21 cellular contexts compared by ENCODE assay signal in genomic region chr16:79165541-79165940, GRCh38.
DNase-seq lines count a peak whose midpoint lies in the region; ATAC-seq and TF ChIP-seq lines count a peak whose summit lies in the region.
"Had no signal": no experiment of that assay in that cellular context is flagged by ENCODE, and none has a peak within 500 bp of the region (broad histone marks: within the 10 kb centered on the region; RNA-seq: fewer than 3 reads in every experiment).

No MANE protein-coding gene starts in this region.

- no peaks in the 10 kb centered on the region for H3K36me3 ChIP-seq in BLaER1 treated with 17β-estradiol and CSF1 and Interleukin-3, amounts not matched to agents 10 nM and 100 nM
- H3K36me3 ChIP-seq in stomach (no peaks in the 10 kb centered on the region), GM23338 (ENCODE audit: insufficient read depth) (no peaks in the 10 kb centered on the region; the same call in 1 of the 2 replicates)

- H3K27me3 Mint-ChIP-seq in nephron progenitor cell (ENCODE audit: low read depth, poor library complexity): peaks cover 4% of the 10 kb centered on the region
- no peaks in the 10 kb centered on the region for H3K27me3 Mint-ChIP-seq in GM23338 (ENCODE audit: insufficient read depth, low read depth, poor library complexity)
- no peaks in the 10 kb centered on the region for H3K27me3 Mint-ChIP-seq in activated naive CD4-positive, alpha-beta T cell treated with anti-CD3 and anti-CD28 coated beads for 36 hours (ENCODE audit: low read depth)
- H3K27me3 Mint-ChIP-seq in HFFc6 (ENCODE audit: insufficient read depth): no peaks in the 10 kb centered on the region; the same call in 1 of the 2 replicates
- H3K27me3 Mint-ChIP-seq: CD4-positive, CD25-positive, alpha-beta regulatory T cell had no signal

- WGBS in stomach, 5 donors: 73 to 84% (median 74%) methylated on average over 9 of the region's 9 CpGs

- peaks cover 47 to 70% (median 62%) of the 10 kb centered on the region in 10 experiments for H3K4me1 ChIP-seq in BLaER1 treated with 17β-estradiol and CSF1 and Interleukin-3, amounts not matched to agents 10 nM and 100 nM
- H3K4me1 ChIP-seq in stomach (peaks cover 0 to 33% (median 5%) of the 10 kb centered on the region in 4 donors), GM23338 (ENCODE audit: insufficient read depth) (peaks cover 17% of the 10 kb centered on the region)

- H3K9me3 Mint-ChIP-seq in nephron progenitor cell: peaks cover 13% of the 10 kb centered on the region
- peaks cover 15% of the 10 kb centered on the region for H3K9me3 Mint-ChIP-seq in GM23338
- H3K9me3 Mint-ChIP-seq in activated naive CD4-positive, alpha-beta T cell treated with anti-CD3 and anti-CD28 coated beads for 36 hours: peaks cover 10% of the 10 kb centered on the region
- peaks cover 38% of the 10 kb centered on the region for H3K9me3 Mint-ChIP-seq in HFFc6

- peaks cover 13% of the 10 kb centered on the region for H3K9me2 ChIP-seq in GM23338 (ENCODE audit: insufficient read depth)

- no peak for TF ChIP-seq CTCF in VCaP (conservative IDR thresholded peaks at IDR 0.05)
- TF ChIP-seq CTCF in nephron progenitor cell (IDR thresholded peaks at IDR 0.05): no peak
- no peak for TF ChIP-seq CTCF in stomach (IDR thresholded peaks at IDR 0.05)
- no peak for TF ChIP-seq CTCF in GM23338 (conservative IDR thresholded peaks at IDR 0.05; ENCODE audit: low read depth in 2 of 2)
- no peak for TF ChIP-seq CTCF in HFFc6 (IDR thresholded peaks at IDR 0.05)

- no peak overlapping the region for H3K4me3 ChIP-seq in BLaER1 treated with 17β-estradiol and CSF1 and Interleukin-3, amounts not matched to agents 10 nM and 100 nM
- H3K4me3 ChIP-seq in stomach (no peak overlapping the region), GM23338 (no peak overlapping the region)

- peak overlapping the region; percentile 41 for H3K4me3 Mint-ChIP-seq in nephron progenitor cell
- H3K4me3 Mint-ChIP-seq in GM23338: no peak overlapping the region
- H3K4me3 Mint-ChIP-seq in activated naive CD4-positive, alpha-beta T cell treated with anti-CD3 and anti-CD28 coated beads for 36 hours: no peak overlapping the region
- no peak overlapping the region for H3K4me3 Mint-ChIP-seq in HFFc6
- H3K4me3 Mint-ChIP-seq: CD4-positive, CD25-positive, alpha-beta regulatory T cell; H9 had no signal

- no peaks in the 10 kb centered on the region for H3K27me3 ChIP-seq in BLaER1 treated with 17β-estradiol and CSF1 and Interleukin-3, amounts not matched to agents 10 nM and 100 nM
- H3K27me3 ChIP-seq in stomach (no peaks in the 10 kb centered on the region), GM23338 (ENCODE audit: insufficient read depth) (no peaks in the 10 kb centered on the region)

- H3K27ac ChIP-seq in BLaER1 treated with 17β-estradiol and CSF1 and Interleukin-3, amounts not matched to agents 10 nM and 100 nM: no peak overlapping the region
- H3K27ac ChIP-seq in VCaP (peak overlapping the region; percentile 15; the same call in 1 of the 2 replicates), stomach (peak overlapping the region in 3 of 5 donors; percentile 9 to 59 (median 23)), GM23338 (ENCODE audit: low read depth) (no peak overlapping the region)

- intact Hi-C loops in stomach (cut with DNase I; ENCODE audit: low total_unique reads): no loop called here
- intact Hi-C loops in activated naive CD4-positive, alpha-beta T cell treated with anti-CD3 and anti-CD28 coated beads for 36 hours (cut with micrococcal nuclease): no loop called here

- H3K4me1 Mint-ChIP-seq in nephron progenitor cell (peaks cover 56% of the 10 kb centered on the region), GM23338 (peaks cover 25% of the 10 kb centered on the region), HFFc6 (ENCODE audit: low read depth) (no peaks in the 10 kb centered on the region)
- H3K4me1 Mint-ChIP-seq in activated naive CD4-positive, alpha-beta T cell treated with anti-CD3 and anti-CD28 coated beads for 36 hours (ENCODE audit: low read depth): peaks cover 15% of the 10 kb centered on the region

- H2AFZ ChIP-seq in GM23338: no peak overlapping the region

- H3K36me3 Mint-ChIP-seq in nephron progenitor cell (ENCODE audit: low read depth): peaks cover 11% of the 10 kb centered on the region
- H3K36me3 Mint-ChIP-seq in GM23338 (ENCODE audit: low read depth): peaks cover 13% of the 10 kb centered on the region
- H3K36me3 Mint-ChIP-seq in activated naive CD4-positive, alpha-beta T cell treated with anti-CD3 and anti-CD28 coated beads for 36 hours (ENCODE audit: low read depth): peaks cover 3% of the 10 kb centered on the region
- peaks cover 10% of the 10 kb centered on the region; the same call in 1 of the 2 replicates for H3K36me3 Mint-ChIP-seq in HFFc6 (ENCODE audit: low read depth)

- ATAC-seq in GM23338: no peak
- ATAC-seq: Panc1 had no signal

- no peak for TF ChIP-seq POLR2A in stomach (IDR thresholded peaks at IDR 0.05)

- H3K27ac Mint-ChIP-seq in nephron progenitor cell (peak overlapping the region; percentile 85), GM23338 (no peak overlapping the region), HFFc6 (no peak overlapping the region)
- H3K27ac Mint-ChIP-seq in activated naive CD4-positive, alpha-beta T cell treated with anti-CD3 and anti-CD28 coated beads for 36 hours: no peak overlapping the region
- H3K27ac Mint-ChIP-seq: H9 had no signal

- DNase-seq in nephron progenitor cell (peak; percentile 41), stomach (no peak), GM23338 (ENCODE audit: low spot score) (no peak), HFFc6 (no peak)
- no peak for DNase-seq in activated naive CD4-positive, alpha-beta T cell treated with anti-CD3 and anti-CD28 coated beads for 36 hours
- DNase-seq: ACHN; AML-193; Caco-2; CD4-positive, CD25-positive, alpha-beta regulatory T cell; DMS53; H9; IMR-90; Kasumi-1; MM.1S; NCI-H1092 treated with DMSO at 0.1 percent for 48 hours; NCI-H1694 treated with DMSO at 0.1 percent for 48 hours; NCI-H226; NCI-H774 had no signal

- no peaks in the 10 kb centered on the region for H3F3A ChIP-seq in GM23338 (replicated peaks; ENCODE audit: low read depth)

- no peak overlapping the region; a peak in 1 of 22 replicates for H3K9ac ChIP-seq in BLaER1 treated with 17β-estradiol and CSF1 and Interleukin-3, amounts not matched to agents 10 nM and 100 nM

- TF ChIP-seq EP300 in stomach (IDR thresholded peaks at IDR 0.05): no peak

- H3K9me3 ChIP-seq in BLaER1 treated with 17β-estradiol and CSF1 and Interleukin-3, amounts not matched to agents 10 nM and 100 nM (replicated peaks in 1 of 11): peaks cover 8 to 14% (median 11%) of the 10 kb centered on the region in 11 experiments; a peak in 21 of 22 replicates
- peaks cover 0 to 8% (median 2%) of the 10 kb centered on the region in 4 donors for H3K9me3 ChIP-seq in stomach

- peak overlapping the region; percentile 70 to 87 (median 79); a peak in 17 of 22 replicates for H3K4me2 ChIP-seq in BLaER1 treated with 17β-estradiol and CSF1 and Interleukin-3, amounts not matched to agents 10 nM and 100 nM
- no peak overlapping the region for H3K4me2 ChIP-seq in GM23338

- no peaks in the 10 kb centered on the region for H4K20me1 ChIP-seq in BLaER1 treated with 17β-estradiol and CSF1 and Interleukin-3, amounts not matched to agents 10 nM and 100 nM
- no peaks in the 10 kb centered on the region for H4K20me1 ChIP-seq in GM23338 (replicated peaks; ENCODE audit: insufficient read depth)

- CTCF ChIA-PET in activated naive CD4-positive, alpha-beta T cell treated with anti-CD3 and anti-CD28 coated beads for 36 hours (lab: Charles Lee): no interaction called here

- no peaks in the 10 kb centered on the region for H3K79me2 ChIP-seq in GM23338 (replicated peaks; ENCODE audit: insufficient read depth)

TF ChIP-seq in GM23338, 12 proteins besides CTCF, POLR2A, EP300 and RAD21 (continues in another document):
- TF ChIP-seq REST (IDR thresholded peaks at IDR 0.05; ENCODE audit: unreplicated experiment): no peak
- TF ChIP-seq EZH2 (IDR thresholded peaks at IDR 0.05; ENCODE audit: low read depth, unreplicated experiment): no peak
- no peak for TF ChIP-seq STAT1 (IDR thresholded peaks at IDR 0.05; ENCODE audit: unreplicated experiment)

Comparison
In these comparisons a context has a peak if more than half of its experiments do, and no peak if none do; other contexts are left out.
1. H3K27ac ChIP-seq: peak in VCaP (single experiment) and stomach (3 of 5); none in BLaER1 treated with 17β-estradiol and CSF1 and Interleukin-3, amounts not matched to agents 10 nM and 100 nM (0 of 11) and GM23338 (single experiment).